In the genomic region with DNA sequence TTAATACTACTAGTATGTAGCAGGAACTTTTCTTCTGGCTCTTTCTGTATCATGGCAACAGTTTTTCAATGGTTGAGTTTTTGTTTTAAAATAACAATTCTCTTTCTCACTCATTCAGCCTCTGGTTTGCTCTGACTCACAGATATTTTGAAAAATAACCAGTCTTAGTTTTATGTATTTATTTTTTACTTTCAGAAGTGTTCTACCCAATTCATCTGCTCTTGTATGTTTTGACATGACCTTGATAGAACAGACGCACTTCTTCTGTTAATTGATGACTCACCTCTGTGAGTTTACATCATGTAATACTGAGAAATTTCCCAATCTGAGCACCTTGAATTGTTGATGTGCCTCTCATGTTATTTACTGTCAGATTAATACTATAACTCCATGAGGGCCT, we compare ENCODE assay signal across 12 cellular contexts.
DNase-seq lines count a peak whose midpoint lies in the region; ATAC-seq, FAIRE-seq and TF ChIP-seq lines count a peak whose summit lies in the region.
"Had no signal": no experiment of that assay in that cellular context is flagged by ENCODE, and none has a peak within 500 bp of the region (broad histone marks: within the 10 kb centered on the region; RNA-seq: fewer than 3 reads in every experiment).

No MANE protein-coding gene starts in this region.

- dilution Hi-C loops in endothelial cell of umbilical vein (cut with MboI; ENCODE audit: extremely low pct_ligation_motif_present, low sequenced_read_pairs), result no loop called here

- ATAC-seq in RWPE2 (ENCODE audit: low read depth), result peak; percentile 73
- ATAC-seq in CD4-positive, alpha-beta T cell (ENCODE audit: poor library complexity), result no peak
- ATAC-seq in GM18519 (IDR thresholded peaks at IDR 0.05; ENCODE audit: low FRiP score, unreplicated experiment), result no peak

- H3K4me1 ChIP-seq in DOHH2 (ENCODE audit: control insufficient read depth, low read length) (peaks cover 32% of the 10 kb centered on the region), RWPE2 (ENCODE audit: insufficient read depth, poor library complexity, severe bottlenecking) (peaks cover 11% of the 10 kb centered on the region), endothelial cell of umbilical vein (ENCODE audit: control insufficient read depth, extremely low read depth, insufficient read depth, low read length) (peaks cover 14% of the 10 kb centered on the region), prostate gland (replicated peaks) (no peaks in the 10 kb centered on the region)

- TF ChIP-seq CTCF in DOHH2 (IDR thresholded peaks at IDR 0.05; ENCODE audit: low read depth, low read length, poor library complexity, severe bottlenecking), result no peak
- TF ChIP-seq CTCF in RWPE2 (IDR thresholded peaks at IDR 0.05; ENCODE audit: poor library complexity, severe bottlenecking), result no peak
- no peak for TF ChIP-seq CTCF in endothelial cell of umbilical vein (IDR thresholded peaks at IDR 0.05; ENCODE audit: extremely low read depth in 1 of 2, insufficient read depth in 1 of 2, low read depth in 1 of 2, low read length in 2 of 2)
- no peak for TF ChIP-seq CTCF in prostate gland (IDR thresholded peaks at IDR 0.05)
- TF ChIP-seq CTCF in GM10248 (IDR thresholded peaks at IDR 0.05; ENCODE audit: control extremely low read depth, extremely low read depth, low read depth, missing control alignments), result no peak
- TF ChIP-seq CTCF in CD4-positive, alpha-beta T cell (IDR thresholded peaks at IDR 0.05), result no peak

- H3K9me1 ChIP-seq in endothelial cell of umbilical vein (replicated peaks; ENCODE audit: control insufficient read depth, extremely low read depth, insufficient read depth, low read length), result no peaks in the 10 kb centered on the region

- H3K27ac Mint-ChIP-seq in CD4-positive, alpha-beta T cell, result no peak overlapping the region
- H3K27ac Mint-ChIP-seq: activated naive CD4-positive, alpha-beta T cell treated with anti-CD3 and anti-CD28 coated beads, Interleukin-2, amount 50 U/mL, for 72 hours had no signal

- DNase-seq in RWPE2 (ENCODE audit: low spot score) (no peak), endothelial cell of umbilical vein (ENCODE audit: low read depth, low spot score) (no peak), prostate gland (ENCODE audit: low spot score) (no peak), GM10248 (ENCODE audit: extremely low spot score) (no peak), COR-L47 (lab: John Stamatoyannopoulos, UW) (no peak)
- no peak for DNase-seq in CD4-positive, alpha-beta T cell
- DNase-seq: naive B cell; stimulated activated CD4-positive, alpha-beta T cell treated with anti-CD3 and anti-CD28 coated beads, Interleukin-4, amount 100 ng/mL, for 1 hour had no signal

- H2AFZ ChIP-seq in endothelial cell of umbilical vein (ENCODE audit: low read depth, low read length), result no peak overlapping the region

- WGBS in prostate gland, result 61% methylated on average over 1 of the region's 1 CpG

- H3K27ac ChIP-seq in DOHH2 (ENCODE audit: low read depth, low read length) (no peak overlapping the region), RWPE2 (ENCODE audit: poor library complexity, severe bottlenecking) (no peak overlapping the region), endothelial cell of umbilical vein (ENCODE audit: insufficient read depth, low read depth, low read length) (no peak overlapping the region), prostate gland (peak overlapping the region; percentile 36 to 54)
- no peak overlapping the region for H3K27ac ChIP-seq in CD4-positive, alpha-beta T cell (ENCODE audit: low read depth, low read length)

- CTCF ChIA-PET in endothelial cell of umbilical vein (lab: Charles Lee), result no interaction called here
- CTCF ChIA-PET in GM10248 (lab: Yijun Ruan, JAX), result no interaction called here
- CTCF ChIA-PET in CD4-positive, alpha-beta T cell (lab: Charles Lee), result no interaction called here

- no peak overlapping the region for H3K4me3 Mint-ChIP-seq in CD4-positive, alpha-beta T cell

- H3K9me3 Mint-ChIP-seq in CD4-positive, alpha-beta T cell, result no peaks in the 10 kb centered on the region
- H3K9me3 Mint-ChIP-seq: activated naive CD4-positive, alpha-beta T cell treated with anti-CD3 and anti-CD28 coated beads, Interleukin-2, amount 50 U/mL, for 72 hours had no signal

- H3K4me1 Mint-ChIP-seq in CD4-positive, alpha-beta T cell (ENCODE audit: low read depth), result no peaks in the 10 kb centered on the region

- no peaks in the 10 kb centered on the region for H3K79me2 ChIP-seq in DOHH2 (ENCODE audit: control insufficient read depth, low read length)
- peaks cover 29% of the 10 kb centered on the region for H3K79me2 ChIP-seq in endothelial cell of umbilical vein (ENCODE audit: control insufficient read depth, insufficient read depth, low read length)

- intact Hi-C loops in endothelial cell of umbilical vein (cut with micrococcal nuclease), result loop anchor here (5.0 kb wide), 1 partner anchor 1014 kb away; a partner anchor contains a TSS
- intact Hi-C loops in prostate gland (cut with DNase I), result no loop called here
- intact Hi-C loops in CD4-positive, alpha-beta T cell (cut with DNase I, micrococcal nuclease), result no loop called here

- no peak overlapping the region for H3K9ac ChIP-seq in endothelial cell of umbilical vein (replicated peaks; ENCODE audit: extremely low read depth, insufficient read depth, low read length)

- BruUV-seq in endothelial cell of umbilical vein (replicated peaks; lab: Mats Ljungman, UMichigan), result no TSS peak

- H3F3A ChIP-seq in DOHH2 (ENCODE audit: control insufficient read depth, insufficient read depth), result 0 out of 2 replicates have a peak, but pooled peaks cover 3% of the 10 kb centered on the region

- H3K27me3 ChIP-seq in DOHH2 (ENCODE audit: control insufficient read depth, low read length) (no peaks in the 10 kb centered on the region; the same call in 1 of the 2 replicates), RWPE2 (ENCODE audit: insufficient read depth, poor library complexity, severe bottlenecking) (no peaks in the 10 kb centered on the region), endothelial cell of umbilical vein (ENCODE audit: control insufficient read depth in 2 of 2, insufficient read depth in 2 of 2, low read length in 2 of 2) (no peaks in the 10 kb centered on the region), prostate gland (replicated peaks; ENCODE audit: insufficient read depth) (no peaks in the 10 kb centered on the region)
- H3K27me3 ChIP-seq in CD4-positive, alpha-beta T cell (ENCODE audit: control insufficient read depth, insufficient read depth, low read length), result no peaks in the 10 kb centered on the region

- no peaks in the 10 kb centered on the region for H3K36me3 Mint-ChIP-seq in CD4-positive, alpha-beta T cell (ENCODE audit: low read depth)
- H3K36me3 Mint-ChIP-seq: activated naive CD4-positive, alpha-beta T cell treated with anti-CD3 and anti-CD28 coated beads, Interleukin-2, amount 50 U/mL, for 72 hours; naive B cell had no signal

- peaks cover 5% of the 10 kb centered on the region for H3K27me3 Mint-ChIP-seq in CD4-positive, alpha-beta T cell

- H3K36me3 ChIP-seq in DOHH2 (ENCODE audit: control insufficient read depth, low read length) (no peaks in the 10 kb centered on the region), RWPE2 (ENCODE audit: low read depth) (no peaks in the 10 kb centered on the region), endothelial cell of umbilical vein (ENCODE audit: control insufficient read depth in 2 of 2, extremely low read depth in 1 of 2, insufficient read depth in 2 of 2, low read length in 2 of 2) (peaks cover 26 to 32% of the 10 kb centered on the region in 2 experiments), prostate gland (peaks cover 2 to 4% of the 10 kb centered on the region in 2 donors)

- no peak for FAIRE-seq in endothelial cell of umbilical vein (lab: Jason Lieb, UNC)
- FAIRE-seq: GM18507 had no signal

- POLR2A ChIA-PET in endothelial cell of umbilical vein (lab: Charles Lee), result no interaction called here
- POLR2A ChIA-PET in GM10248 (lab: Yijun Ruan, JAX), result no interaction called here
- POLR2A ChIA-PET in CD4-positive, alpha-beta T cell (lab: Charles Lee), result no interaction called here

- H3K4me2 ChIP-seq in DOHH2 (ENCODE audit: low read length) (peak overlapping the region; percentile 62), endothelial cell of umbilical vein (ENCODE audit: insufficient read depth, low read length) (no peak overlapping the region)

- H3K4me3 ChIP-seq in DOHH2 (ENCODE audit: low read length) (peak overlapping the region; percentile 52), RWPE2 (ENCODE audit: severe bottlenecking) (no peak overlapping the region), endothelial cell of umbilical vein (replicated peaks in 1 of 3; ENCODE audit: insufficient read depth in 1 of 3, low read depth in 1 of 3, low read length in 3 of 3) (no peak overlapping the region), prostate gland (no peak overlapping the region)

- TF ChIP-seq POLR2A in endothelial cell of umbilical vein (IDR thresholded peaks at IDR 0.05; ENCODE audit: low read depth, low read length), result no peak
- TF ChIP-seq POLR2A in prostate gland (IDR thresholded peaks at IDR 0.05), result no peak

- H3K9me3 ChIP-seq in DOHH2 (ENCODE audit: control insufficient read depth, insufficient read depth, low read length), result no peaks in the 10 kb centered on the region
- H3K9me3 ChIP-seq in RWPE2 (ENCODE audit: severe bottlenecking), result no peaks in the 10 kb centered on the region
- no peaks in the 10 kb centered on the region for H3K9me3 ChIP-seq in endothelial cell of umbilical vein (replicated peaks; ENCODE audit: control insufficient read depth, insufficient read depth, low read length)
- H3K9me3 ChIP-seq in prostate gland, result no peaks in the 10 kb centered on the region
- no peaks in the 10 kb centered on the region for H3K9me3 ChIP-seq in CD4-positive, alpha-beta T cell (ENCODE audit: control insufficient read depth, low read length)

- H4K20me1 ChIP-seq in DOHH2 (ENCODE audit: control insufficient read depth, insufficient read depth, low read depth, low read length), result no peaks in the 10 kb centered on the region
- no peaks in the 10 kb centered on the region for H4K20me1 ChIP-seq in endothelial cell of umbilical vein (replicated peaks; ENCODE audit: control insufficient read depth, extremely low read depth, insufficient read depth, low read length)

- H3K9me2 ChIP-seq in DOHH2 (replicated peaks; ENCODE audit: control insufficient read depth, low read length), result no peaks in the 10 kb centered on the region

TF ChIP-seq in endothelial cell of umbilical vein, 7 proteins besides CTCF, POLR2A, EP300 and RAD21:
- TF ChIP-seq FOS (IDR thresholded peaks at IDR 0.05; ENCODE audit: borderline replicate concordance, insufficient read depth, low read length) (peak; percentile 11), GATA2 (IDR thresholded peaks at IDR 0.05; ENCODE audit: insufficient read depth, insufficient read length, low read depth, low read length) (no peak), JUN (IDR thresholded peaks at IDR 0.05; ENCODE audit: borderline replicate concordance, insufficient read depth, insufficient read length, low read depth) (peak; percentile 51)

Comparison
In these comparisons a context has a peak if more than half of its experiments do, and no peak if none do; other contexts are left out.
1. H3K27ac ChIP-seq: peak in prostate gland (2 of 2); none in DOHH2 (single experiment), RWPE2 (single experiment), endothelial cell of umbilical vein (single experiment) and CD4-positive, alpha-beta T cell (single experiment).